ENCODE assay signal across 1 cellular context in genomic region chr4:62133977-62134376, GRCh38.
TF ChIP-seq lines count a peak whose summit lies in the region.

No MANE protein-coding gene starts in this region.

TF ChIP-seq in H1, 55 proteins besides CTCF, POLR2A, EP300 and RAD21 (continued from another document):
- TF ChIP-seq USF2 (IDR thresholded peaks at IDR 0.05; ENCODE audit: low read length) = no peak
- TF ChIP-seq TCF12 (IDR thresholded peaks at IDR 0.05; ENCODE audit: low read depth, low read length) = no peak
- TF ChIP-seq TEAD4 (IDR thresholded peaks at IDR 0.05; ENCODE audit: low read depth, low read length) = no peak
- TF ChIP-seq ATF2 (IDR thresholded peaks at IDR 0.05; ENCODE audit: low read length) = no peak
- TF ChIP-seq BRCA1 (IDR thresholded peaks at IDR 0.05; ENCODE audit: low read depth, low read length) = no peak
- TF ChIP-seq RNF2 (IDR thresholded peaks at IDR 0.05; ENCODE audit: borderline replicate concordance, low read depth, low read length, missing control alignments, poor library complexity, severe bottlenecking) = no peak
- TF ChIP-seq EGR1 (IDR thresholded peaks at IDR 0.05; ENCODE audit: borderline replicate concordance, low read depth, low read length) = no peak
- no peak for TF ChIP-seq MAFK (IDR thresholded peaks at IDR 0.05; ENCODE audit: low read depth, low read length)
- TF ChIP-seq NRF1 (IDR thresholded peaks at IDR 0.05; ENCODE audit: low read depth, low read length) = no peak
- TF ChIP-seq ZNF274 (IDR thresholded peaks at IDR 0.05; ENCODE audit: borderline replicate concordance, extremely low read depth, low read length) = no peak
- no peak for TF ChIP-seq RXRA (IDR thresholded peaks at IDR 0.05; ENCODE audit: insufficient read depth, low read depth, low read length)
- no peak for TF ChIP-seq SIRT6 (IDR thresholded peaks at IDR 0.05; ENCODE audit: low read length)
- TF ChIP-seq MAX (IDR thresholded peaks at IDR 0.05) = no peak
- TF ChIP-seq YY1 (IDR thresholded peaks at IDR 0.05; ENCODE audit: low read depth, low read length) = no peak
- no peak for TF ChIP-seq KDM4A (IDR thresholded peaks at IDR 0.05; ENCODE audit: low read depth, low read length, severe bottlenecking)
- TF ChIP-seq JUN (IDR thresholded peaks at IDR 0.05; ENCODE audit: low read depth, low read length) = no peak
- no peak for TF ChIP-seq CBX8 (IDR thresholded peaks at IDR 0.05; ENCODE audit: borderline replicate concordance, low read depth, low read length)
